In genomic region chr5:171521219-171521633, GRCh38 we compare ENCODE assay signal across 10 cellular contexts.
DNase-seq lines count a peak whose midpoint lies in the region; ATAC-seq, FAIRE-seq and TF ChIP-seq lines count a peak whose summit lies in the region.
"Had no signal": no experiment of that assay in that cellular context is flagged by ENCODE, and none has a peak within 500 bp of the region (broad histone marks: within the 10 kb centered on the region; RNA-seq: fewer than 3 reads in every experiment).

No MANE protein-coding gene starts in this region.

- peak overlapping the region; percentile 75 for H2BK20ac ChIP-seq in IMR-90 (ENCODE audit: low read depth, low read length)

- H2BK120ac ChIP-seq in IMR-90 (ENCODE audit: low read depth, low read length) = peak overlapping the region; percentile 86

- H3K4ac ChIP-seq in IMR-90 (ENCODE audit: low read depth, low read length) = peak overlapping the region; percentile 78

- no peaks in the 10 kb centered on the region for H3K9me3 ChIP-seq in IMR-90 (ENCODE audit: control insufficient read depth, insufficient read depth, low read length)
- H3K9me3 ChIP-seq in lung (ENCODE audit: control insufficient read depth in 2 of 2, insufficient read depth in 1 of 2, low read length in 1 of 2) = no peaks in the 10 kb centered on the region

- CTCF ChIA-PET in IMR-90 (lab: Yijun Ruan, JAX) = interaction anchor here (1.4 kb wide), 1 partner anchor 38 kb away, joined by 4 read pairs; no protein-coding TSS in a partner anchor

- peak overlapping the region; percentile 38; the same call in 1 of the 2 replicates for H3K14ac ChIP-seq in IMR-90 (replicated peaks; ENCODE audit: low read depth, low read length)

- peak overlapping the region; percentile 54; the same call in 1 of the 2 replicates for H3K56ac ChIP-seq in IMR-90 (ENCODE audit: extremely low read depth, insufficient read depth, low read length)

- peak overlapping the region; percentile 41; the same call in 1 of the 2 replicates for H4K5ac ChIP-seq in IMR-90 (ENCODE audit: low read depth, low read length)

- ATAC-seq in IMR-90 (ENCODE audit: low read depth) (peak; percentile 95), lung (ENCODE audit: insufficient read depth, low FRiP score) (peak; percentile 64)
- ATAC-seq: activated CD8-positive, alpha-beta memory T cell treated with anti-CD3 and anti-CD28 coated beads, Interleukin-2, amount 10 ng/mL, durations not matched to agents 7 days and 5 days had no signal

- no peaks in the 10 kb centered on the region for H4K20me1 ChIP-seq in IMR-90 (ENCODE audit: insufficient read depth, low read length)

- no TSS peak for BruUV-seq in IMR-90 (replicated peaks; lab: Mats Ljungman, UMichigan)

- TF ChIP-seq POLR2A in IMR-90 (IDR thresholded peaks at IDR 0.05; ENCODE audit: low read depth, low read length) = no peak

- H3K9me1 ChIP-seq in IMR-90 (ENCODE audit: insufficient read depth, low read length) = peaks cover 23% of the 10 kb centered on the region

- H2AK9ac ChIP-seq in IMR-90 (replicated peaks; ENCODE audit: low read depth, low read length, poor library complexity) = peak overlapping the region; percentile 73

- H3K9ac ChIP-seq in IMR-90 (ENCODE audit: low read depth, low read length) = peak overlapping the region; percentile 54

- H3K36me3 ChIP-seq in IMR-90 (ENCODE audit: control insufficient read depth, insufficient read depth, low read length) (no peaks in the 10 kb centered on the region), lung (ENCODE audit: control insufficient read depth in 2 of 2, insufficient read depth in 2 of 2, low read length in 2 of 2) (no peaks in the 10 kb centered on the region)

- peak overlapping the region; percentile 21; the same call in 1 of the 2 replicates for H3K4me2 ChIP-seq in IMR-90 (ENCODE audit: low read depth, low read length)

- POLR2A ChIA-PET in IMR-90 (lab: Charles Lee; ENCODE audit: unreplicated experiment) = no interaction called here

- H3K4me3 ChIP-seq in IMR-90 (ENCODE audit: insufficient read depth, low read depth, low read length) (no peak overlapping the region), lung (no peak overlapping the region)

- H3K27ac ChIP-seq in IMR-90 (ENCODE audit: insufficient read depth, low read length) (peak overlapping the region; percentile 81), lung (ENCODE audit: low read depth in 1 of 2, low read length in 1 of 2) (peak overlapping the region; percentile 11 to 15)

- in situ Hi-C loops in IMR-90 (cut with MboI; ENCODE audit: low sequenced_read_pairs) = no loop called here

- peaks cover 3% of the 10 kb centered on the region for H3K27me3 ChIP-seq in IMR-90 (ENCODE audit: control insufficient read depth, insufficient read depth, low read length)
- H3K27me3 ChIP-seq in lung (ENCODE audit: control insufficient read depth, insufficient read depth) = no peaks in the 10 kb centered on the region

- peak overlapping the region; percentile 83 for H2BK5ac ChIP-seq in IMR-90 (ENCODE audit: low read depth, low read length, poor library complexity, severe bottlenecking)

- dilution Hi-C loops in IMR-90 (cut with HindIII; ENCODE audit: low sequenced_read_pairs, unreplicated experiment) = no loop called here

- H3K18ac ChIP-seq in IMR-90 (ENCODE audit: low read depth, low read length) = peak overlapping the region; percentile 30; the same call in 1 of the 2 replicates

- H2AFZ ChIP-seq in IMR-90 (replicated peaks; ENCODE audit: low read length, poor library complexity) = peak overlapping the region; percentile 83

- peak overlapping the region; percentile 73 for H3K23ac ChIP-seq in IMR-90 (ENCODE audit: low read depth, low read length)

- peak overlapping the region; percentile 33 to 80; a peak in 3 of 4 replicates for H4K8ac ChIP-seq in IMR-90 (ENCODE audit: low read depth in 2 of 2, low read length in 2 of 2)

- FAIRE-seq in urothelium cell line (lab: Jason Lieb, UNC) = peak; percentile 71

- no CpG with 5 or more reads among the region's 1 CpG for WGBS in IMR-90 (ENCODE audit: extremely low coverage in 2 of 2, insufficient read length in 1 of 2), 2 experiments
- WGBS in lung, 2 donors = 69 to 86% methylated on average over 1 of the region's 1 CpG

- no peak overlapping the region for H2BK15ac ChIP-seq in IMR-90 (ENCODE audit: low read depth, low read length)

- TF ChIP-seq CTCF in IMR-90 (conservative IDR thresholded peaks at IDR 0.05; ENCODE audit: low read depth, low read length) = peak; percentile 20; the same call in 1 of the 2 replicates
- TF ChIP-seq CTCF in lung (IDR thresholded peaks at IDR 0.05; ENCODE audit: control extremely low read depth, extremely low read depth) = no peak

- H4K91ac ChIP-seq in IMR-90 (ENCODE audit: insufficient read depth, low read depth, low read length) = peak overlapping the region; percentile 88

- H3K4me1 ChIP-seq in IMR-90 (ENCODE audit: control insufficient read depth, insufficient read depth, low read length) (peaks cover 23% of the 10 kb centered on the region), lung (ENCODE audit: control insufficient read depth in 2 of 2, insufficient read depth in 2 of 2, low read length in 2 of 2) (peaks cover 0 to 7% of the 10 kb centered on the region in 2 donors)

- intact Hi-C loops in IMR-90 (cut with micrococcal nuclease) = loop anchor here (2.0 to 5.0 kb wide), 2 partner anchors 70 to 99 kb away; no protein-coding TSS in a partner anchor

- peak; percentile 44 for TF ChIP-seq RAD21 in IMR-90 (IDR thresholded peaks at IDR 0.05; ENCODE audit: low read length)

- peak overlapping the region; percentile 54; the same call in 1 of the 2 replicates for H2AK5ac ChIP-seq in IMR-90 (ENCODE audit: low read depth, low read length)

- DNase-seq in IMR-90 (peak; percentile 92), dedifferentiated amniotic fluid mesenchymal stem cell (ENCODE audit: extremely low spot score) (peak; percentile 92), lung (ENCODE audit: low spot score) (peak; percentile 50), urothelium cell line (ENCODE audit: low spot score) (peak; percentile 89), NCI-H2196 treated with DMSO at 0.1 percent for 48 hours (lab: John Stamatoyannopoulos, UW; ENCODE audit: unreplicated experiment) (no peak), NCI-H1694 treated with DMSO at 0.1 percent for 48 hours (lab: John Stamatoyannopoulos, UW) (no peak), NCI-H526 (lab: John Stamatoyannopoulos, UW) (no peak), NCI-H1436 treated with DMSO at 0.1 percent for 48 hours (lab: John Stamatoyannopoulos, UW) (no peak)
- DNase-seq: activated CD8-positive, alpha-beta memory T cell treated with anti-CD3 and anti-CD28 coated beads, Interleukin-2, amount 10 ng/mL, durations not matched to agents 7 days and 5 days; NCI-H1092 had no signal

- no peaks in the 10 kb centered on the region for H3K79me1 ChIP-seq in IMR-90 (ENCODE audit: low read depth in 1 of 2, low read length in 2 of 2)

TF ChIP-seq in IMR-90, 13 proteins besides CTCF, POLR2A, EP300 and RAD21:
- TF ChIP-seq RCOR1 (IDR thresholded peaks at IDR 0.05; ENCODE audit: insufficient replicate concordance, low read length) = no peak
- TF ChIP-seq, protein P1, sequence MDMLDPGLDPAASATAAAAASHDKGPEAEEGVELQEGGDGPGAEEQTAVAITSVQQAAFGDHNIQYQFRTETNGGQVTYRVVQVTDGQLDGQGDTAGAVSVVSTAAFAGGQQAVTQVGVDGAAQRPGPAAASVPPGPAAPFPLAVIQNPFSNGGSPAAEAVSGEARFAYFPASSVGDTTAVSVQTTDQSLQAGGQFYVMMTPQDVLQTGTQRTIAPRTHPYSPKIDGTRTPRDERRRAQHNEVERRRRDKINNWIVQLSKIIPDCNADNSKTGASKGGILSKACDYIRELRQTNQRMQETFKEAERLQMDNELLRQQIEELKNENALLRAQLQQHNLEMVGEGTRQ (IDR thresholded peaks at IDR 0.05; ENCODE audit: low read depth, low read length) = no peak
- TF ChIP-seq FOS (IDR thresholded peaks at IDR 0.05; ENCODE audit: low read depth, low read length) = peak; percentile 83
- TF ChIP-seq, protein P2, sequence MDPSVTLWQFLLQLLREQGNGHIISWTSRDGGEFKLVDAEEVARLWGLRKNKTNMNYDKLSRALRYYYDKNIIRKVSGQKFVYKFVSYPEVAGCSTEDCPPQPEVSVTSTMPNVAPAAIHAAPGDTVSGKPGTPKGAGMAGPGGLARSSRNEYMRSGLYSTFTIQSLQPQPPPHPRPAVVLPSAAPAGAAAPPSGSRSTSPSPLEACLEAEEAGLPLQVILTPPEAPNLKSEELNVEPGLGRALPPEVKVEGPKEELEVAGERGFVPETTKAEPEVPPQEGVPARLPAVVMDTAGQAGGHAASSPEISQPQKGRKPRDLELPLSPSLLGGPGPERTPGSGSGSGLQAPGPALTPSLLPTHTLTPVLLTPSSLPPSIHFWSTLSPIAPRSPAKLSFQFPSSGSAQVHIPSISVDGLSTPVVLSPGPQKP (IDR thresholded peaks at IDR 0.05; ENCODE audit: borderline replicate concordance, low read depth, low read length) = no peak

Comparison
In these comparisons a context has a peak if more than half of its experiments do, and no peak if none do; other contexts are left out.
1. DNase-seq: peak in IMR-90 (single experiment), dedifferentiated amniotic fluid mesenchymal stem cell (single experiment), lung (single experiment) and urothelium cell line (single experiment); none in NCI-H2196 treated with DMSO at 0.1 percent for 48 hours (single experiment), NCI-H1694 treated with DMSO at 0.1 percent for 48 hours (single experiment), NCI-H526 (0 of 2) and NCI-H1436 treated with DMSO at 0.1 percent for 48 hours (single experiment).